9 cellular contexts compared by ENCODE assay signal in the genomic region with DNA sequence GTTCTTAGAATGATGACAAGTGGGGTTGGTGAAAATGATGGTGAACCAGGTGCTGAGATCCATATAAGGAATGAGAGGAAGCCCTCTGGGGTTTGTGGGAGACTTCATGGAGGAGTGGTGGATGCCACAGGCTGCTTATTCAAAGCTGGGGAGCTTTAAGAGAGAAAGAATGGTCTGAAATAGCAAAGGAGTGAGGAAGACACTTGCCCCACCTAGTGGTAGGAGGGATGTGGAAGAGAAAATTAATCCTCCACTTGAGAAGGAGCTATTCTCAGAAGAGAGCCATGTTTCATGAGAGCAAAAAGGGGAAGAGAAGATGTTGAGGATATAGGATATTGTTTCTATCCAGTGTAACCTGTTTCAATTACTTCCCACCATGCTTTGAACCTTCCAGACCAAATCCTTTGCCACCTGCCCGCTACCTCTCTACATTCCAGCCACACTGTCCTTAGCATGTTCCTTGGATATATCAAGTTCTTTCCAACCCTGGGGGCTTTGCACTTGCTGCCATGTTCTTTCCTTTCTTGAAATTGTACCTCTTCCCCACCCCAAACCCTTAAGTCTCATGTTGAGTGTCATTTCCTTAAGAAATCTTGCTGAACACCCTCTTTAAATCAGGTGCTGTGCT. TPM values are rescaled to one million over a fixed set of nuclear protein-coding genes. Genes with fewer than 3 reads are reported as not detected.
DNase-seq lines count a peak whose midpoint lies in the region; ATAC-seq, FAIRE-seq and TF ChIP-seq lines count a peak whose summit lies in the region.
"Had no signal": no experiment of that assay in that cellular context is flagged by ENCODE, and none has a peak within 500 bp of the region (broad histone marks: within the 10 kb centered on the region; RNA-seq: fewer than 3 reads in every experiment).

No MANE protein-coding gene starts in this region.

- no peak overlapping the region for H3K4me3 ChIP-seq in adipocyte (ENCODE audit: low read length)
- H3K4me3 ChIP-seq in kidney epithelial cell (ENCODE audit: low read depth, low read length), result no peak overlapping the region

- H3K9ac ChIP-seq in adipocyte (ENCODE audit: low read length), result no peak overlapping the region

- H3K36me3 ChIP-seq in adipocyte (ENCODE audit: control insufficient read depth, insufficient read depth, low read length, severe bottlenecking), result no peaks in the 10 kb centered on the region
- no peaks in the 10 kb centered on the region for H3K36me3 ChIP-seq in kidney epithelial cell (ENCODE audit: control insufficient read depth, insufficient read depth, low read length)

- DNase-seq in DMS 273 treated with DMSO at 0.1 percent for 48 hours (lab: John Stamatoyannopoulos, UW), result peak; percentile 0
- peak; percentile 17 for DNase-seq in NCI-H2196 treated with DMSO at 0.1 percent for 48 hours (lab: John Stamatoyannopoulos, UW; ENCODE audit: unreplicated experiment)
- peak; percentile 67 for DNase-seq in adipocyte (ENCODE audit: low read depth)
- no peak for DNase-seq in kidney epithelial cell (ENCODE audit: low read depth)
- DNase-seq in urothelium cell line (ENCODE audit: low spot score), result peak; percentile 45

- peaks cover 21% of the 10 kb centered on the region for H3K4me1 ChIP-seq in adipocyte (ENCODE audit: control insufficient read depth, insufficient read depth, low read length)

- ATAC-seq in GM21515 (IDR thresholded peaks at IDR 0.05; ENCODE audit: unreplicated experiment), result peak; percentile 51
- ATAC-seq in HG03280 (IDR thresholded peaks at IDR 0.05; ENCODE audit: unreplicated experiment), result no peak
- ATAC-seq in GM21529 (IDR thresholded peaks at IDR 0.05; ENCODE audit: unreplicated experiment), result no peak

- H3K27me3 ChIP-seq in adipocyte (replicated peaks; ENCODE audit: control insufficient read depth, insufficient read depth, low read length) (peaks cover 10% of the 10 kb centered on the region), kidney epithelial cell (ENCODE audit: control insufficient read depth, insufficient read depth, low read length) (no peaks in the 10 kb centered on the region)

- H3K9me3 ChIP-seq in adipocyte (ENCODE audit: control insufficient read depth, low read length), result no peaks in the 10 kb centered on the region

- peak; percentile 37 for FAIRE-seq in urothelium cell line (lab: Jason Lieb, UNC)

- TF ChIP-seq CTCF in kidney epithelial cell (IDR thresholded peaks at IDR 0.05; ENCODE audit: insufficient read depth, low read length, poor library complexity, severe bottlenecking), result peak; percentile 63

RNA-seq across cellular contexts. Expression of a gene that starts 19.6 kb away (rescaled TPM):
- 1.0 and 1.1 TPM in 2 replicates for total RNA-seq in kidney epithelial cell
- total RNA-seq: pulmonary artery endothelial cell had no signal
